ENCODE assay signal across 1 cellular context in the genomic region with DNA sequence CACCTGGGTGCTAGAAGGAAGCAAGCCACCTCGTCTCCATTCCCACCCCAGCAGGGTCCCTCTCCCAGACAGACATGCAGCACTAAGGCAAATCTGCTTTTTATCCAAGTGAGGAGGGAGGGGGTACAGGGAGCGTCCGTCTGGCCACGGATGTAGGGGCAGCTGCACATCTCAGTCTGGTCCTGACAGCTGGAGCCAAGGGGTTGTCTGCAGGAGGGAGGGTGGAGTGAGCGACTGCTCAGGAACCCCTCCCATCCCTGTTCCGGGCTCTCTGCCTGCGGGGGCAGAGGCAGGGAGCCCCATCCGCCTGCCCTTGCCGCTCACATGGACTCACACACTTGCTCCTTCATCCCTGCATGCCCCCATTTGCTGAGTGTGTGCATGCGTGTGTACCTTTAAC.
TF ChIP-seq lines count a peak whose summit lies in the region.

No MANE protein-coding gene starts in this region.

TF ChIP-seq in SK-N-SH treated with all-trans-retinoic acid at 6 μM for 48 hours, 23 proteins besides CTCF, POLR2A, EP300 and RAD21 (continued from another document):
- no peak for TF ChIP-seq ARNTL (CRISPR knock-in tag; IDR thresholded peaks at IDR 0.05; ENCODE audit: borderline replicate concordance, low read depth)
- no peak for TF ChIP-seq PPARA (CRISPR knock-in tag; IDR thresholded peaks at IDR 0.05; ENCODE audit: borderline replicate concordance)
- TF ChIP-seq TCF4 (CRISPR knock-in tag; IDR thresholded peaks at IDR 0.05; ENCODE audit: borderline replicate concordance), result no peak
- TF ChIP-seq ZNF565 (CRISPR knock-in tag; conservative IDR thresholded peaks at IDR 0.05; ENCODE audit: low read depth), result no peak
